In genomic region chr17:19331134-19331533, GRCh38 we compare ENCODE assay signal across 15 cellular contexts. TPM values are rescaled to one million over a fixed set of nuclear protein-coding genes. Genes with fewer than 3 reads are reported as not detected.
DNase-seq lines count a peak whose midpoint lies in the region; FAIRE-seq and TF ChIP-seq lines count a peak whose summit lies in the region.
"Had no signal": no experiment of that assay in that cellular context is flagged by ENCODE, and none has a peak within 500 bp of the region (broad histone marks: within the 10 kb centered on the region; RNA-seq: fewer than 3 reads in every experiment).

No MANE protein-coding gene starts in this region.

- H3K36me3 ChIP-seq in brain microvascular endothelial cell (replicated peaks), result no peaks in the 10 kb centered on the region

- no peaks in the 10 kb centered on the region for H3K27me3 ChIP-seq in brain microvascular endothelial cell (replicated peaks)

- TF ChIP-seq CTCF in brain microvascular endothelial cell (IDR thresholded peaks at IDR 0.05; ENCODE audit: low read depth, low read length, missing control alignments), result peak; percentile 30
- TF ChIP-seq CTCF in progenitor cell of endocrine pancreas (IDR thresholded peaks at IDR 0.05; ENCODE audit: unreplicated experiment), result no peak

- in situ Hi-C loops in brain microvascular endothelial cell (cut with HindIII; ENCODE audit: low pct_ligation_motif_present, low sequenced_read_pairs), result no loop called here

- peak; percentile 54 for DNase-seq in HK-2 (ENCODE audit: unreplicated experiment)
- peak; percentile 84 for DNase-seq in brain microvascular endothelial cell
- DNase-seq in left kidney (ENCODE audit: low read depth, low spot score), result peak; percentile 35
- peak; percentile 70 for DNase-seq in urothelium cell line (ENCODE audit: low spot score)
- DNase-seq in UCSD-AML1 (lab: John Stamatoyannopoulos, UW; ENCODE audit: unreplicated experiment), result no peak
- DNase-seq in progenitor cell of endocrine pancreas (ENCODE audit: low spot score, unreplicated experiment), result no peak
- DNase-seq in HUDEP-2 (lab: John Stamatoyannopoulos, UW; ENCODE audit: unreplicated experiment in 76 of 76), result no peak
- DNase-seq: heart right ventricle; KBM-7; mammary epithelial cell; stimulated activated CD4-positive, alpha-beta T cell treated with anti-CD3 and anti-CD28 coated beads, Interleukin-4, amount 100 ng/mL, for 24 hours had no signal

- no peak overlapping the region for H3K4me3 ChIP-seq in brain microvascular endothelial cell (ENCODE audit: low read depth, low read length)
- H3K4me3 ChIP-seq: HAP-1, heart right ventricle had no signal

- H3K4me3 Mint-ChIP-seq in progenitor cell of endocrine pancreas (ENCODE audit: low read depth), result no peak overlapping the region
- H3K4me3 Mint-ChIP-seq: activated naive CD4-positive, alpha-beta T cell treated with anti-CD3 and anti-CD28 coated beads, Interleukin-2, amount 50 U/mL, for 24 hours; stimulated activated naive CD8-positive, alpha-beta T cell treated with anti-CD3 and anti-CD28 coated beads, Interleukin-15, Interleukin-2, amounts not matched to agents 100 ng/mL and 50 ng/mL, for 24 hours had no signal

- H3K9me3 Mint-ChIP-seq in progenitor cell of endocrine pancreas (ENCODE audit: low read depth), result no peaks in the 10 kb centered on the region
- H3K9me3 Mint-ChIP-seq: activated naive CD4-positive, alpha-beta T cell treated with anti-CD3 and anti-CD28 coated beads, Interleukin-2, amount 50 U/mL, for 24 hours had no signal

- H3K4me1 Mint-ChIP-seq in progenitor cell of endocrine pancreas (ENCODE audit: low read depth), result no peaks in the 10 kb centered on the region
- H3K4me1 Mint-ChIP-seq: activated naive CD4-positive, alpha-beta T cell treated with anti-CD3 and anti-CD28 coated beads, Interleukin-2, amount 50 U/mL, for 24 hours had no signal

- H3K27me3 Mint-ChIP-seq in progenitor cell of endocrine pancreas, result no peaks in the 10 kb centered on the region
- H3K27me3 Mint-ChIP-seq: activated naive CD4-positive, alpha-beta T cell treated with anti-CD3 and anti-CD28 coated beads, Interleukin-2, amount 50 U/mL, for 24 hours; stimulated activated naive CD8-positive, alpha-beta T cell treated with anti-CD3 and anti-CD28 coated beads, Interleukin-15, Interleukin-2, amounts not matched to agents 100 ng/mL and 50 ng/mL, for 24 hours had no signal

- no peak overlapping the region for H3K27ac Mint-ChIP-seq in progenitor cell of endocrine pancreas
- H3K27ac Mint-ChIP-seq: activated naive CD4-positive, alpha-beta T cell treated with anti-CD3 and anti-CD28 coated beads, Interleukin-2, amount 50 U/mL, for 24 hours; stimulated activated naive CD8-positive, alpha-beta T cell treated with anti-CD3 and anti-CD28 coated beads, Interleukin-15, Interleukin-2, amounts not matched to agents 100 ng/mL and 50 ng/mL, for 24 hours had no signal

- peak overlapping the region; percentile 62 for H3K27ac ChIP-seq in brain microvascular endothelial cell
- H3K27ac ChIP-seq: heart right ventricle had no signal

- FAIRE-seq in urothelium cell line (lab: Jason Lieb, UNC), result peak; percentile 76

- H3K36me3 Mint-ChIP-seq in progenitor cell of endocrine pancreas (ENCODE audit: insufficient read depth), result peaks cover 14% of the 10 kb centered on the region

RNA-seq across cellular contexts. Expression of gene B9D1, which starts 31.4 kb away (rescaled TPM):
- total RNA-seq in progenitor cell of endocrine pancreas, result 27.3 and 29.9 TPM in 2 replicates

RNA-seq across cellular contexts. Expression of gene MAPK7, which starts 47.2 kb away (rescaled TPM):
- 39.0 and 41.8 TPM in 2 replicates for total RNA-seq in progenitor cell of endocrine pancreas

RNA-seq across cellular contexts. Expression of gene MFAP4, which starts 55.9 kb away (rescaled TPM):
- 2.3 and 2.5 TPM in 2 replicates for total RNA-seq in progenitor cell of endocrine pancreas
- total RNA-seq: T-helper 2 cell treated with Interferon-gamma antibody and Interleukin-4, amounts not matched to agents 100 ng/mL and 5 ng/mL, for 36 hours had no signal

Comparison
In these comparisons a context has a peak if more than half of its experiments do, and no peak if none do; other contexts are left out.
1. DNase-seq: peak in HK-2 (single experiment), brain microvascular endothelial cell (single experiment), left kidney (single experiment) and urothelium cell line (single experiment); none in UCSD-AML1 (single experiment), progenitor cell of endocrine pancreas (single experiment) and HUDEP-2 (0 of 76).